In genomic region chr15:81018197-81018596, GRCh38 we compare ENCODE assay signal across 17 cellular contexts. TPM values are rescaled to one million over a fixed set of nuclear protein-coding genes. Genes with fewer than 3 reads are reported as not detected.
DNase-seq lines count a peak whose midpoint lies in the region; ATAC-seq and TF ChIP-seq lines count a peak whose summit lies in the region.
"Had no signal": no experiment of that assay in that cellular context is flagged by ENCODE, and none has a peak within 500 bp of the region (broad histone marks: within the 10 kb centered on the region; RNA-seq: fewer than 3 reads in every experiment).

No MANE protein-coding gene starts in this region.

- CTCF ChIA-PET in SK-N-SH (lab: Yijun Ruan, JAX) (no interaction called here), WTC11 (lab: Charles Lee) (interaction anchor here (1.2 kb wide), 1 partner anchor 248 kb away, joined by 6 read pairs; no protein-coding TSS in a partner anchor)

- no peak overlapping the region for H2AFZ ChIP-seq in SK-N-SH (ENCODE audit: low read depth)

- H3K27ac Mint-ChIP-seq in WTC11 (no peak overlapping the region), memory B cell (peak overlapping the region; percentile 55), HFFc6 (no peak overlapping the region)
- H3K27ac Mint-ChIP-seq: CD14-positive monocyte; CD8-positive, alpha-beta T cell; H9 had no signal

- no peak for DNase-seq in SK-N-SH
- no peak for DNase-seq in WTC11 (ENCODE audit: low spot score)
- no peak for DNase-seq in memory B cell (ENCODE audit: low spot score in 2 of 2)
- DNase-seq in HFFc6, result no peak
- no peak for DNase-seq in cortex of kidney (lab: John Stamatoyannopoulos, UW)
- DNase-seq: Calu3; CD8-positive, alpha-beta T cell; DMS79 treated with DMSO at 0.1 percent for 48 hours; GOT3; H9; KBM-7 had no signal

- no peaks in the 10 kb centered on the region for H3K9me3 ChIP-seq in SK-N-SH
- H3K9me3 ChIP-seq: BLaER1 had no signal

- H3K36me3 Mint-ChIP-seq in WTC11 (no peaks in the 10 kb centered on the region), memory B cell (peaks cover 5% of the 10 kb centered on the region), HFFc6 (ENCODE audit: low read depth) (no peaks in the 10 kb centered on the region; the same call in 1 of the 2 replicates)
- H3K36me3 Mint-ChIP-seq: CD14-positive monocyte had no signal

- H3K4me2 ChIP-seq in SK-N-SH, result no peak overlapping the region
- H3K4me2 ChIP-seq: BLaER1 had no signal

- H3K27me3 Mint-ChIP-seq in WTC11 (ENCODE audit: low read depth) (no peaks in the 10 kb centered on the region), memory B cell (no peaks in the 10 kb centered on the region), HFFc6 (ENCODE audit: insufficient read depth) (peaks cover 3% of the 10 kb centered on the region)

- no peaks in the 10 kb centered on the region for H3K9me2 ChIP-seq in SK-N-SH

- H3K9me3 Mint-ChIP-seq in WTC11 (no peaks in the 10 kb centered on the region), memory B cell (no peaks in the 10 kb centered on the region), HFFc6 (no peaks in the 10 kb centered on the region)
- H3K9me3 Mint-ChIP-seq: CD14-positive monocyte; CD8-positive, alpha-beta T cell; H9 had no signal

- no peaks in the 10 kb centered on the region for H4K20me1 ChIP-seq in SK-N-SH (ENCODE audit: insufficient read depth)

- no peak overlapping the region for H3K9ac ChIP-seq in SK-N-SH
- H3K9ac ChIP-seq: BLaER1 had no signal

- TF ChIP-seq EP300 in SK-N-SH (IDR thresholded peaks at IDR 0.05; ENCODE audit: borderline replicate concordance in 1 of 2, low read depth in 1 of 2, low read length in 1 of 2), result no peak

- no peaks in the 10 kb centered on the region for H3K79me2 ChIP-seq in SK-N-SH (ENCODE audit: insufficient read depth)

- H3K27ac ChIP-seq in SK-N-SH (ENCODE audit: low read depth in 2 of 2, low read length in 1 of 2), result no peak overlapping the region
- H3K27ac ChIP-seq: 22Rv1, BLaER1 had no signal

- POLR2A ChIA-PET in SK-N-SH (lab: Yijun Ruan, JAX) (no interaction called here), WTC11 (lab: Charles Lee) (no interaction called here)

- no peaks in the 10 kb centered on the region for H3K36me3 ChIP-seq in SK-N-SH (replicated peaks in 1 of 2; ENCODE audit: control insufficient read depth in 1 of 2, insufficient read depth in 2 of 2, low read length in 1 of 2)
- H3K36me3 ChIP-seq: BLaER1 had no signal

- TF ChIP-seq CTCF in SK-N-SH (IDR thresholded peaks at IDR 0.05) (no peak), WTC11 (IDR thresholded peaks at IDR 0.05) (no peak), HFFc6 (IDR thresholded peaks at IDR 0.05) (no peak)

- no peaks in the 10 kb centered on the region for H3K27me3 ChIP-seq in SK-N-SH (ENCODE audit: insufficient read depth)
- H3K27me3 ChIP-seq: BLaER1 had no signal

- no peaks in the 10 kb centered on the region for H3F3A ChIP-seq in SK-N-SH (replicated peaks; ENCODE audit: insufficient read depth)

- 78% methylated on average over 2 of the region's 2 CpGs for WGBS in SK-N-SH (ENCODE audit: low lambda C conversion rate)

- peaks cover 0 to 11% of the 10 kb centered on the region in 2 experiments; a peak in 1 of 4 replicates for H3K4me1 ChIP-seq in SK-N-SH (ENCODE audit: control insufficient read depth in 1 of 2, insufficient read depth in 2 of 2, low read depth in 1 of 2, low read length in 1 of 2)

- peaks cover 1% of the 10 kb centered on the region; the same call in 1 of the 2 replicates for H3K4me1 Mint-ChIP-seq in WTC11
- H3K4me1 Mint-ChIP-seq in memory B cell, result peaks cover 9% of the 10 kb centered on the region
- peaks cover 15% of the 10 kb centered on the region for H3K4me1 Mint-ChIP-seq in HFFc6 (ENCODE audit: low read depth)

- ATAC-seq in SK-N-SH treated with all-trans-retinoic acid at 6 μM for 48 hours, result no peak
- ATAC-seq in WTC11, result no peak
- ATAC-seq in memory B cell (ENCODE audit: low read depth), result no peak
- ATAC-seq in HG03135 (IDR thresholded peaks at IDR 0.05; ENCODE audit: unreplicated experiment), result no peak
- ATAC-seq: CD8-positive, alpha-beta T cell; GM12878 had no signal

- TF ChIP-seq RAD21 in SK-N-SH (IDR thresholded peaks at IDR 0.05; ENCODE audit: low read length), result no peak

- no peak overlapping the region for H3K4me3 ChIP-seq in SK-N-SH (ENCODE audit: low read depth in 2 of 2, low read length in 1 of 2)
- H3K4me3 ChIP-seq: BLaER1, GM12878 had no signal

- no peak overlapping the region for H3K4me3 Mint-ChIP-seq in WTC11
- H3K4me3 Mint-ChIP-seq in memory B cell, result no peak overlapping the region
- H3K4me3 Mint-ChIP-seq in HFFc6, result no peak overlapping the region
- H3K4me3 Mint-ChIP-seq: CD14-positive monocyte; CD8-positive, alpha-beta T cell; H9 had no signal

TF ChIP-seq in SK-N-SH, 30 proteins besides CTCF, POLR2A, EP300 and RAD21:
- TF ChIP-seq USF1 (IDR thresholded peaks at IDR 0.05; ENCODE audit: borderline replicate concordance, low read depth) (peak; percentile 53; the same call in 1 of the 2 replicates), RCOR1 (IDR thresholded peaks at IDR 0.05; ENCODE audit: low read length) (no peak)

TF ChIP-seq in SK-N-SH treated with all-trans-retinoic acid at 6 μM for 48 hours, 23 proteins besides CTCF, POLR2A, EP300 and RAD21:
- no peak for TF ChIP-seq TSHZ2 (CRISPR knock-in tag; IDR thresholded peaks at IDR 0.05)

TF ChIP-seq in WTC11, 78 proteins besides CTCF, POLR2A, EP300 and RAD21:
- TF ChIP-seq CREB1 (CRISPR knock-in tag; IDR thresholded peaks at IDR 0.05), result no peak
- no peak for TF ChIP-seq E2F5 (CRISPR knock-in tag; IDR thresholded peaks at IDR 0.05)
- TF ChIP-seq, protein P1, sequence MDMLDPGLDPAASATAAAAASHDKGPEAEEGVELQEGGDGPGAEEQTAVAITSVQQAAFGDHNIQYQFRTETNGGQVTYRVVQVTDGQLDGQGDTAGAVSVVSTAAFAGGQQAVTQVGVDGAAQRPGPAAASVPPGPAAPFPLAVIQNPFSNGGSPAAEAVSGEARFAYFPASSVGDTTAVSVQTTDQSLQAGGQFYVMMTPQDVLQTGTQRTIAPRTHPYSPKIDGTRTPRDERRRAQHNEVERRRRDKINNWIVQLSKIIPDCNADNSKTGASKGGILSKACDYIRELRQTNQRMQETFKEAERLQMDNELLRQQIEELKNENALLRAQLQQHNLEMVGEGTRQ (CRISPR knock-in tag; IDR thresholded peaks at IDR 0.05), result peak; percentile 50; the same call in 1 of the 2 replicates
- TF ChIP-seq, protein P2, sequence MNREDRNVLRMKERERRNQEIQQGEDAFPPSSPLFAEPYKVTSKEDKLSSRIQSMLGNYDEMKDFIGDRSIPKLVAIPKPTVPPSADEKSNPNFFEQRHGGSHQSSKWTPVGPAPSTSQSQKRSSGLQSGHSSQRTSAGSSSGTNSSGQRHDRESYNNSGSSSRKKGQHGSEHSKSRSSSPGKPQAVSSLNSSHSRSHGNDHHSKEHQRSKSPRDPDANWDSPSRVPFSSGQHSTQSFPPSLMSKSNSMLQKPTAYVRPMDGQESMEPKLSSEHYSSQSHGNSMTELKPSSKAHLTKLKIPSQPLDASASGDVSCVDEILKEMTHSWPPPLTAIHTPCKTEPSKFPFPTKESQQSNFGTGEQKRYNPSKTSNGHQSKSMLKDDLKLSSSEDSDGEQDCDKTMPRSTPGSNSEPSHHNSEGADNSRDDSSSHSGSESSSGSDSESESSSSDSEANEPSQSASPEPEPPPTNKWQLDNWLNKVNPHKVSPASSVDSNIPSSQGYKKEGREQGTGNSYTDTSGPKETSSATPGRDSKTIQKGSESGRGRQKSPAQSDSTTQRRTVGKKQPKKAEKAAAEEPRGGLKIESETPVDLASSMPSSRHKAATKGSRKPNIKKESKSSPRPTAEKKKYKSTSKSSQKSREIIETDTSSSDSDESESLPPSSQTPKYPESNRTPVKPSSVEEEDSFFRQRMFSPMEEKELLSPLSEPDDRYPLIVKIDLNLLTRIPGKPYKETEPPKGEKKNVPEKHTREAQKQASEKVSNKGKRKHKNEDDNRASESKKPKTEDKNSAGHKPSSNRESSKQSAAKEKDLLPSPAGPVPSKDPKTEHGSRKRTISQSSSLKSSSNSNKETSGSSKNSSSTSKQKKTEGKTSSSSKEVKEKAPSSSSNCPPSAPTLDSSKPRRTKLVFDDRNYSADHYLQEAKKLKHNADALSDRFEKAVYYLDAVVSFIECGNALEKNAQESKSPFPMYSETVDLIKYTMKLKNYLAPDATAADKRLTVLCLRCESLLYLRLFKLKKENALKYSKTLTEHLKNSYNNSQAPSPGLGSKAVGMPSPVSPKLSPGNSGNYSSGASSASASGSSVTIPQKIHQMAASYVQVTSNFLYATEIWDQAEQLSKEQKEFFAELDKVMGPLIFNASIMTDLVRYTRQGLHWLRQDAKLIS (CRISPR knock-in tag; IDR thresholded peaks at IDR 0.05; ENCODE audit: borderline replicate concordance), result no peak

RNA-seq across cellular contexts. Expression of gene TLNRD1, which starts 17.5 kb away (rescaled TPM):
- 4.4 and 5.0 TPM in 2 replicates for polyA plus RNA-seq in SK-N-SH (2012; rRNA removed)
- 2.5 and 4.3 TPM in 2 replicates for polyA plus RNA-seq in SK-N-SH (2012; cell fraction: cytosol; rRNA removed)
- 3.0 and 3.5 TPM in 2 replicates for polyA plus RNA-seq in SK-N-SH (2012; cell fraction: nucleus; rRNA removed)
- 21.4 to 26.7 TPM (median 22.3 TPM) in 3 replicates for total RNA-seq in WTC11 (2021)
- 10 to 100 TPM in 5 of 6 experiments, 1 to 10 TPM in 1; 8.8 to 14.3 (median 12.7) TPM for total RNA-seq in HFFc6 (2021; fragmentation: NEBNext Ultra II Directional; extraction: Animal tissue kit (Norgen Biotek cat#: 25700))

RNA-seq across cellular contexts. Expression of gene MESD, which starts 28.6 kb away (rescaled TPM):
- 12.3 and 15.2 TPM in 2 replicates for polyA plus RNA-seq in SK-N-SH (2012; rRNA removed)
- 16.6 and 17.6 TPM in 2 replicates for polyA plus RNA-seq in SK-N-SH (2012; cell fraction: cytosol; rRNA removed)
- 9.3 and 11.0 TPM in 2 replicates for polyA plus RNA-seq in SK-N-SH (2012; cell fraction: nucleus; rRNA removed)
- 26.9 to 28.3 TPM (median 27.9 TPM) in 3 replicates for total RNA-seq in WTC11 (2021)
- 10 to 100 TPM; 31.8 to 42.1 (median 38.3) TPM for total RNA-seq in HFFc6 (2021; fragmentation: NEBNext Ultra II Directional; extraction: Animal tissue kit (Norgen Biotek cat#: 25700))
